In genomic region chr9:92716557-92716956, GRCh38 we compare ENCODE assay signal across 8 cellular contexts. TPM values are rescaled to one million over a fixed set of nuclear protein-coding genes. Genes with fewer than 3 reads are reported as not detected.
DNase-seq lines count a peak whose midpoint lies in the region; ATAC-seq and TF ChIP-seq lines count a peak whose summit lies in the region.

No MANE protein-coding gene starts in this region.

- peaks cover 26% of the 10 kb centered on the region for H3K4me1 Mint-ChIP-seq in activated CD8-positive, alpha-beta memory T cell treated with anti-CD3 and anti-CD28 coated beads, Interleukin-2, amount 10 ng/mL, durations not matched to agents 7 days and 5 days
- H3K4me1 Mint-ChIP-seq in neural crest cell: no peaks in the 10 kb centered on the region

- CTCF ChIA-PET in activated CD8-positive, alpha-beta memory T cell treated with anti-CD3 and anti-CD28 coated beads, Interleukin-2, amount 10 ng/mL, durations not matched to agents 7 days and 5 days (lab: Charles Lee): interaction anchor here (0.7 to 3.9 kb wide), 18 partner anchors 10 to 581 kb away, joined by 3 to 30 read pairs (median 3); no protein-coding TSS in a partner anchor

- peak overlapping the region; percentile 59 for H3K27ac Mint-ChIP-seq in activated CD8-positive, alpha-beta memory T cell treated with anti-CD3 and anti-CD28 coated beads, Interleukin-2, amount 10 ng/mL, durations not matched to agents 7 days and 5 days
- no peak overlapping the region for H3K27ac Mint-ChIP-seq in neural crest cell (ENCODE audit: unreplicated experiment)

- H3K4me3 Mint-ChIP-seq in activated CD8-positive, alpha-beta memory T cell treated with anti-CD3 and anti-CD28 coated beads, Interleukin-2, amount 10 ng/mL, durations not matched to agents 7 days and 5 days: no peak overlapping the region
- no peak overlapping the region for H3K4me3 Mint-ChIP-seq in neural crest cell

- DNase-seq in AG08396 (ENCODE audit: low spot score) (peak; percentile 78), NCI-H2171 treated with DMSO at 0.1 percent for 48 hours (lab: John Stamatoyannopoulos, UW) (peak; percentile 32), erythroblast (lab: John Stamatoyannopoulos, UW) (peak; percentile 58 to 78), neural crest cell (ENCODE audit: low read depth, low spot score) (peak; percentile 91), superior temporal gyrus (ENCODE audit: extremely low spot score) (peak; percentile 66)
- peak; percentile 84 for DNase-seq in activated CD8-positive, alpha-beta memory T cell treated with anti-CD3 and anti-CD28 coated beads, Interleukin-2, amount 10 ng/mL, durations not matched to agents 7 days and 5 days

- peaks cover 33% of the 10 kb centered on the region for H3K36me3 Mint-ChIP-seq in activated CD8-positive, alpha-beta memory T cell treated with anti-CD3 and anti-CD28 coated beads, Interleukin-2, amount 10 ng/mL, durations not matched to agents 7 days and 5 days
- H3K36me3 Mint-ChIP-seq in neural crest cell (ENCODE audit: low read depth): peaks cover 6% of the 10 kb centered on the region

- no peaks in the 10 kb centered on the region for H3K27me3 Mint-ChIP-seq in activated CD8-positive, alpha-beta memory T cell treated with anti-CD3 and anti-CD28 coated beads, Interleukin-2, amount 10 ng/mL, durations not matched to agents 7 days and 5 days
- H3K27me3 Mint-ChIP-seq in neural crest cell (ENCODE audit: low read depth): no peaks in the 10 kb centered on the region

- ATAC-seq in GM18909 (IDR thresholded peaks at IDR 0.05; ENCODE audit: poor library complexity, unreplicated experiment) (peak; percentile 48), GM18867 (IDR thresholded peaks at IDR 0.05; ENCODE audit: unreplicated experiment) (no peak)
- ATAC-seq in activated CD8-positive, alpha-beta memory T cell treated with anti-CD3 and anti-CD28 coated beads, Interleukin-2, amount 10 ng/mL, durations not matched to agents 7 days and 5 days: peak; percentile 71

- TF ChIP-seq POLR2A in erythroblast (IDR thresholded peaks at IDR 0.05; ENCODE audit: low read length): no peak

- peak; percentile 94 for TF ChIP-seq CTCF in neural crest cell (conservative IDR thresholded peaks at IDR 0.05)

- H3K9me3 Mint-ChIP-seq in activated CD8-positive, alpha-beta memory T cell treated with anti-CD3 and anti-CD28 coated beads, Interleukin-2, amount 10 ng/mL, durations not matched to agents 7 days and 5 days (ENCODE audit: low read depth): no peaks in the 10 kb centered on the region
- H3K9me3 Mint-ChIP-seq in neural crest cell: no peaks in the 10 kb centered on the region

RNA-seq across cellular contexts. Expression of gene IPPK, which starts 46.6 kb away (rescaled TPM):
- 10 to 100 TPM; 11.4 to 15.1 TPM for total RNA-seq in activated CD8-positive, alpha-beta memory T cell treated with anti-CD3 and anti-CD28 coated beads, Interleukin-2, amount 10 ng/mL, durations not matched to agents 7 days and 5 days
- total RNA-seq in neural crest cell: 13.1 and 15.0 TPM in 2 replicates

RNA-seq across cellular contexts. Expression of gene BICD2, which starts 48.1 kb away (rescaled TPM):
- total RNA-seq in activated CD8-positive, alpha-beta memory T cell treated with anti-CD3 and anti-CD28 coated beads, Interleukin-2, amount 10 ng/mL, durations not matched to agents 7 days and 5 days: 10 to 100 TPM; 26.4 to 27.2 TPM
- total RNA-seq in neural crest cell: 41.3 and 41.5 TPM in 2 replicates

Comparison
In these comparisons a context has a peak if more than half of its experiments do, and no peak if none do; other contexts are left out.
1. DNase-seq: peak in every context shown above with its lines; median percentile 91 in neural crest cell; 84 in activated CD8-positive, alpha-beta memory T cell treated with anti-CD3 and anti-CD28 coated beads, Interleukin-2, amount 10 ng/mL, durations not matched to agents 7 days and 5 days; 78 in AG08396; 68 in erythroblast; 66 in superior temporal gyrus; 32 in NCI-H2171 treated with DMSO at 0.1 percent for 48 hours.